In genomic region chr22:46462726-46463371, GRCh38 we compare ENCODE assay signal across 12 cellular contexts.
DNase-seq lines count a peak whose midpoint lies in the region; ATAC-seq lines count a peak whose summit lies in the region.
"Had no signal": no experiment of that assay in that cellular context is flagged by ENCODE, and none has a peak within 500 bp of the region (broad histone marks: within the 10 kb centered on the region; RNA-seq: fewer than 3 reads in every experiment).

No MANE protein-coding gene starts in this region.

- ATAC-seq in HG03175 (IDR thresholded peaks at IDR 0.05; ENCODE audit: unreplicated experiment), result no peak
- ATAC-seq in HG03439 (IDR thresholded peaks at IDR 0.05; ENCODE audit: unreplicated experiment), result no peak
- ATAC-seq: stimulated activated naive CD8-positive, alpha-beta T cell treated with anti-CD3 and anti-CD28 coated beads, Interleukin-15, Interleukin-2, amounts not matched to agents 100 U/mL and 50 U/mL, for 24 hours had no signal

- peak; percentile 94 for DNase-seq in Caki2 (ENCODE audit: low read depth)
- peak; percentile 83 for DNase-seq in M059J (ENCODE audit: low read depth)
- DNase-seq in SW480 (ENCODE audit: low spot score), result peak; percentile 58
- DNase-seq in islet precursor cell, result peak; percentile 84
- no peak for DNase-seq in iPS-NIHi11 (ENCODE audit: low spot score)
- DNase-seq in ureter (ENCODE audit: low spot score), result no peak
- DNase-seq: activated CD8-positive, alpha-beta memory T cell treated with anti-CD3 and anti-CD28 coated beads, Interleukin-2, amount 50 U/mL, for 4 hours; DND-41; NCI-H446; stimulated activated naive CD8-positive, alpha-beta T cell treated with anti-CD3 and anti-CD28 coated beads, Interleukin-15, Interleukin-2, amounts not matched to agents 100 U/mL and 50 U/mL, for 24 hours had no signal

- in situ Hi-C loops in Caki2 (cut with HindIII; ENCODE audit: low pct_unique_long_range_greater_than_20kb, low sequenced_read_pairs), result no loop called here

Comparison
In these comparisons a context has a peak if more than half of its experiments do, and no peak if none do; other contexts are left out.
1. DNase-seq: peak in Caki2 (single experiment), M059J (single experiment), SW480 (single experiment) and islet precursor cell (single experiment); none in iPS-NIHi11 (single experiment) and ureter (single experiment).